In genomic region chr5:65695896-65696295, GRCh38 we compare ENCODE assay signal across 20 cellular contexts. TPM values are rescaled to one million over a fixed set of nuclear protein-coding genes. Genes with fewer than 3 reads are reported as not detected.
DNase-seq lines count a peak whose midpoint lies in the region; ATAC-seq and TF ChIP-seq lines count a peak whose summit lies in the region.
"Had no signal": no experiment of that assay in that cellular context is flagged by ENCODE, and none has a peak within 500 bp of the region (broad histone marks: within the 10 kb centered on the region; RNA-seq: fewer than 3 reads in every experiment).

No MANE protein-coding gene starts in this region.

- no peaks in the 10 kb centered on the region for H4K20me1 ChIP-seq in PC-3 (ENCODE audit: low read length)

- no peaks in the 10 kb centered on the region for H3F3A ChIP-seq in PC-3 (ENCODE audit: low read length, unreplicated experiment)

- no peak for ATAC-seq in PC-3
- ATAC-seq: A549 had no signal

- H3K9me3 Mint-ChIP-seq in progenitor cell of endocrine pancreas (ENCODE audit: low read depth), result no peaks in the 10 kb centered on the region
- H3K9me3 Mint-ChIP-seq: CD4-positive, alpha-beta T cell had no signal

- H3K36me3 ChIP-seq in PC-3 (ENCODE audit: low read depth, low read length), result no peaks in the 10 kb centered on the region
- no peaks in the 10 kb centered on the region for H3K36me3 ChIP-seq in ovary

- H3K9me3 ChIP-seq in PC-3 (ENCODE audit: low read length) (no peaks in the 10 kb centered on the region), ovary (no peaks in the 10 kb centered on the region)
- H3K9me3 ChIP-seq: A549 had no signal

- H3K9me2 ChIP-seq in PC-3 (replicated peaks; ENCODE audit: low read length), result no peaks in the 10 kb centered on the region

- H3K4me1 Mint-ChIP-seq in progenitor cell of endocrine pancreas (ENCODE audit: low read depth), result no peaks in the 10 kb centered on the region

- H3K4me3 ChIP-seq in PC-3 (ENCODE audit: low read length), result no peak overlapping the region
- no peak overlapping the region for H3K4me3 ChIP-seq in ovary
- H3K4me3 ChIP-seq: A549 had no signal

- BruUV-seq in PC-3 (replicated peaks; lab: Mats Ljungman, UMichigan), result no TSS peak

- POLR2A ChIA-PET in PC-3 (lab: Charles Lee; ENCODE audit: unreplicated experiment), result no interaction called here

- H3K27ac ChIP-seq in caudate nucleus (ENCODE audit: low read depth, low read length) (peak overlapping the region; percentile 82), PC-3 (ENCODE audit: low read length) (no peak overlapping the region), ovary (no peak overlapping the region)
- H3K27ac ChIP-seq: A549 had no signal

- no peaks in the 10 kb centered on the region for H3K27me3 ChIP-seq in PC-3 (ENCODE audit: low read length)
- H3K27me3 ChIP-seq in ovary, result no peaks in the 10 kb centered on the region

- CTCF ChIA-PET in PC-3 (lab: Charles Lee), result no interaction called here

- no peak overlapping the region for H3K9ac ChIP-seq in PC-3 (ENCODE audit: low read length)

- TF ChIP-seq CTCF in PC-3 (conservative IDR thresholded peaks at IDR 0.05; ENCODE audit: low read depth, low read length) (no peak), progenitor cell of endocrine pancreas (IDR thresholded peaks at IDR 0.05; ENCODE audit: unreplicated experiment) (no peak), ovary (IDR thresholded peaks at IDR 0.05) (no peak)

- no peak overlapping the region for H3K27ac Mint-ChIP-seq in progenitor cell of endocrine pancreas
- H3K27ac Mint-ChIP-seq: CD4-positive, alpha-beta T cell had no signal

- no peak overlapping the region for H3K4me2 ChIP-seq in PC-3 (ENCODE audit: low read length)
- H3K4me2 ChIP-seq: A549 had no signal

- no peak overlapping the region for H3K4me3 Mint-ChIP-seq in progenitor cell of endocrine pancreas (ENCODE audit: low read depth)
- H3K4me3 Mint-ChIP-seq: CD4-positive, alpha-beta T cell had no signal

- H3K79me2 ChIP-seq in PC-3 (ENCODE audit: low read length), result no peaks in the 10 kb centered on the region

- intact Hi-C loops in PC-3 (cut with micrococcal nuclease) (no loop called here), ovary (cut with DNase I) (no loop called here)

- H3K4me1 ChIP-seq in PC-3 (ENCODE audit: insufficient read depth, low read length) (no peaks in the 10 kb centered on the region), ovary (ENCODE audit: insufficient read depth) (no peaks in the 10 kb centered on the region)
- H3K4me1 ChIP-seq: A549 had no signal

- H2AFZ ChIP-seq in PC-3 (ENCODE audit: low read length), result no peak overlapping the region

- peaks cover 7% of the 10 kb centered on the region for H3K36me3 Mint-ChIP-seq in progenitor cell of endocrine pancreas (ENCODE audit: insufficient read depth)

- peak; percentile 3 for DNase-seq in ELF-1 (ENCODE audit: low read depth, low spot score)
- DNase-seq in caudate nucleus (lab: John Stamatoyannopoulos, UW), result peak in 25 of 61 donors; percentile 1 to 53 (median 18)
- peak; percentile 68 for DNase-seq in inferior parietal cortex (ENCODE audit: extremely low spot score)
- DNase-seq in retina, result peak; percentile 38
- no peak for DNase-seq in PC-3
- DNase-seq in progenitor cell of endocrine pancreas (ENCODE audit: low spot score, unreplicated experiment), result no peak
- DNase-seq in HUDEP-2 (lab: John Stamatoyannopoulos, UW; ENCODE audit: unreplicated experiment in 76 of 76), result no peak
- no peak for DNase-seq in ovary
- DNase-seq: CD4-positive, alpha-beta T cell; DMS79 treated with DMSO at 0.1 percent for 48 hours; GDM1; HCEC 1CT; IMR-90; Kasumi-1; NCI-H1930; NCI-H2171; NCI-H510A; NCI-H82; RPMI8226 had no signal

- no peak for TF ChIP-seq EP300 in ovary (IDR thresholded peaks at IDR 0.05)

- WGBS in ovary, 3 donors, result 95 to 96% (median 95%) methylated on average over 4 of the region's 4 CpGs

- TF ChIP-seq POLR2A in ovary (IDR thresholded peaks at IDR 0.05), result no peak

- no peaks in the 10 kb centered on the region for H3K27me3 Mint-ChIP-seq in progenitor cell of endocrine pancreas
- H3K27me3 Mint-ChIP-seq: CD4-positive, alpha-beta T cell had no signal

RNA-seq across cellular contexts. Expression of gene SGTB, which starts 26.0 kb away (rescaled TPM):
- total RNA-seq in PC-3 (2014; rRNA removed), result 0.98 and 1.1 TPM in 2 replicates
- 7.8 and 10.7 TPM in 2 replicates for total RNA-seq in progenitor cell of endocrine pancreas
- total RNA-seq in ovary, result 1 to 10 TPM; 4.9 to 9.9 (median 7.1) TPM
- polyA plus RNA-seq in ovary, result 1 to 10 TPM; 2.6 to 8.4 TPM

RNA-seq across cellular contexts. Expression of gene NLN, which starts 26.1 kb away (rescaled TPM):
- 7.9 and 13.6 TPM in 2 replicates for total RNA-seq in PC-3 (2014; rRNA removed)
- total RNA-seq in progenitor cell of endocrine pancreas, result 65.1 and 69.4 TPM in 2 replicates
- 10 to 100 TPM in 3 of 7 donors, 1 to 10 TPM in 4; 2.3 to 16.3 (median 8.2) TPM for total RNA-seq in ovary
- 10 to 100 TPM in 1 of 2 donors, 1 to 10 TPM in 1; 2.5 to 11.0 TPM for polyA plus RNA-seq in ovary

Comparison
In these comparisons a context has a peak if more than half of its experiments do, and no peak if none do; other contexts are left out.
1. DNase-seq: peak in ELF-1 (single experiment), inferior parietal cortex (single experiment) and retina (single experiment); none in PC-3 (single experiment), progenitor cell of endocrine pancreas (single experiment), HUDEP-2 (0 of 76) and ovary (0 of 5).